In the genomic region with DNA sequence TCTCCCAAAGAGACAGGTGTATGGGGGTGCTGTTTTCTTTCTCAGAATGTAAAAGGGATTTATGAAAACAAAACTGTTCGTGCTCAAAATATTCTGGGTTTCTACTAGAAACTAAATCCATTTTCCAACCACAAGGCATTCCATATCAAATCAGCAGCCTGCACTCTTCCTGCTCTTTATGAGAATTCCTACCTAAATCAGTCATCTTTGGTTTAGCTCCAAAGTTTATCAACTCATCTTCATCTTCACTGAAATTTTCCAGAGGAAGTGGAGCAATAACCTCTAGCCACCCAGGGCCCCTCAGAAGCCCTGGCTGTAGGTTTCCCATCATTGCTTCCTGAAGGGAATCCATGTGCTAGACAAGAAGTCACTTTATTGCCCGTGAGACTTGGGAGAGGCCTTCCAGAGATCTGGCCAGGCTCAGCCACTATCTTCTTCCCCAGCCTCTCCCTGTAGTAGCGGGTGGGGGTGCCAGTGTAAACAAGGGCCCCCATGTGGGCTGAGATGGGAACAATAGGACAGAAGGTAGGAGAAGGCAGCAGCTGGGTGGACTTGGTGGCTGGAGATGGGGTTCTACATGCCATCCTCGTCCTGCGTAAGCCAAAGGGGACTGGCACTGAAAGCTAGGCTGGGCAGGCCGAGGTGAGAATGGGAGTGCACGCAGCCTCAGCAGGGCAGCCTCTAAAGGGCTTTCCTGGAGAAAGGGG, we compare ENCODE assay signal across 17 cellular contexts. TPM values are rescaled to one million over a fixed set of nuclear protein-coding genes. Genes with fewer than 3 reads are reported as not detected.
DNase-seq lines count a peak whose midpoint lies in the region; ATAC-seq and TF ChIP-seq lines count a peak whose summit lies in the region.
"Had no signal": no experiment of that assay in that cellular context is flagged by ENCODE, and none has a peak within 500 bp of the region (broad histone marks: within the 10 kb centered on the region; RNA-seq: fewer than 3 reads in every experiment).

No MANE protein-coding gene starts in this region.

- no peak overlapping the region for H3K9ac ChIP-seq in subcutaneous abdominal adipose tissue (ENCODE audit: low read length in 5 of 5)

- H3K36me3 Mint-ChIP-seq in activated CD4-positive, alpha-beta memory T cell treated with anti-CD3 and anti-CD28 coated beads for 36 hours = peaks cover under 1% of the 10 kb centered on the region
- peaks cover 3% of the 10 kb centered on the region for H3K36me3 Mint-ChIP-seq in activated CD4-positive, alpha-beta memory T cell treated with anti-CD3 and anti-CD28 coated beads, Interleukin-2, amount 10 ng/mL, durations not matched to agents 7 days and 5 days (ENCODE audit: low read depth)
- H3K36me3 Mint-ChIP-seq: memory B cell had no signal

- H3K4me3 ChIP-seq in Panc1 (ENCODE audit: low read depth in 2 of 2, low read length in 2 of 2) (no peak overlapping the region), fibroblast of the aortic adventitia (ENCODE audit: low read depth, low read length) (no peak overlapping the region), subcutaneous abdominal adipose tissue (ENCODE audit: low read depth in 1 of 5, low read length in 5 of 5) (no peak overlapping the region)
- H3K4me3 ChIP-seq: testis had no signal

- H3K4me1 ChIP-seq in Panc1 (ENCODE audit: control insufficient read depth, insufficient read depth, low read length) (peaks cover 10% of the 10 kb centered on the region; the same call in 1 of the 2 replicates), subcutaneous abdominal adipose tissue (ENCODE audit: control insufficient read depth in 5 of 5, insufficient read depth in 5 of 5, low read length in 5 of 5) (peaks cover 5 to 58% (median 14%) of the 10 kb centered on the region in 5 donors)
- H3K4me1 ChIP-seq: testis had no signal

- H3K4me3 Mint-ChIP-seq in activated CD4-positive, alpha-beta memory T cell treated with anti-CD3 and anti-CD28 coated beads for 36 hours = no peak overlapping the region
- H3K4me3 Mint-ChIP-seq in activated CD4-positive, alpha-beta memory T cell treated with anti-CD3 and anti-CD28 coated beads, Interleukin-2, amount 10 ng/mL, durations not matched to agents 7 days and 5 days = no peak overlapping the region
- H3K4me3 Mint-ChIP-seq: memory B cell had no signal

- H3K9me3 ChIP-seq in Panc1 (ENCODE audit: control insufficient read depth, insufficient read depth, low read depth, low read length) (no peaks in the 10 kb centered on the region), subcutaneous abdominal adipose tissue (ENCODE audit: control insufficient read depth in 5 of 5, low read length in 5 of 5) (no peaks in the 10 kb centered on the region)
- H3K9me3 ChIP-seq: testis had no signal

- no peaks in the 10 kb centered on the region for H3K9me3 Mint-ChIP-seq in activated CD4-positive, alpha-beta memory T cell treated with anti-CD3 and anti-CD28 coated beads for 36 hours
- H3K9me3 Mint-ChIP-seq in activated CD4-positive, alpha-beta memory T cell treated with anti-CD3 and anti-CD28 coated beads, Interleukin-2, amount 10 ng/mL, durations not matched to agents 7 days and 5 days = no peaks in the 10 kb centered on the region
- H3K9me3 Mint-ChIP-seq: memory B cell had no signal

- POLR2A ChIA-PET in activated CD4-positive, alpha-beta memory T cell treated with anti-CD3 and anti-CD28 coated beads for 36 hours (lab: Charles Lee) = no interaction called here
- POLR2A ChIA-PET in activated CD4-positive, alpha-beta memory T cell treated with anti-CD3 and anti-CD28 coated beads, Interleukin-2, amount 10 ng/mL, durations not matched to agents 7 days and 5 days (lab: Charles Lee) = interaction anchor here (1.3 kb wide), 1 partner anchor 12 kb away, joined by 3 read pairs; no protein-coding TSS in a partner anchor
- POLR2A ChIA-PET in Panc1 (lab: Charles Lee) = no interaction called here

- TF ChIP-seq CTCF in Panc1 (IDR thresholded peaks at IDR 0.05) (no peak), fibroblast of the aortic adventitia (IDR thresholded peaks at IDR 0.05; ENCODE audit: insufficient read depth, low read length) (no peak)

- in situ Hi-C loops in Panc1 (cut with HindIII; ENCODE audit: low pct_unique_long_range_greater_than_20kb, low sequenced_read_pairs) = no loop called here

- intact Hi-C loops in activated CD4-positive, alpha-beta memory T cell treated with anti-CD3 and anti-CD28 coated beads for 36 hours (cut with micrococcal nuclease) = loop anchor here (5.0 kb wide), 2 partner anchors 42 to 408 kb away; a partner anchor contains a TSS
- intact Hi-C loops in Panc1 (cut with micrococcal nuclease; ENCODE audit: unreplicated experiment) = no loop called here

- H3K36me3 ChIP-seq in Panc1 (ENCODE audit: control insufficient read depth, insufficient read depth, low read length) (no peaks in the 10 kb centered on the region; the same call in 1 of the 2 replicates), subcutaneous abdominal adipose tissue (ENCODE audit: control insufficient read depth in 5 of 5, insufficient read depth in 5 of 5, low read length in 5 of 5) (peaks cover 9 to 18% (median 12%) of the 10 kb centered on the region in 5 donors)

- H3K27me3 ChIP-seq in Panc1 (ENCODE audit: control insufficient read depth, insufficient read depth, low read length) (no peaks in the 10 kb centered on the region), subcutaneous abdominal adipose tissue (ENCODE audit: control insufficient read depth in 5 of 5, insufficient read depth in 4 of 5, low read length in 5 of 5) (no peaks in the 10 kb centered on the region)
- H3K27me3 ChIP-seq: testis had no signal

- H3K4me1 Mint-ChIP-seq in activated CD4-positive, alpha-beta memory T cell treated with anti-CD3 and anti-CD28 coated beads for 36 hours (ENCODE audit: low read depth) = peaks cover 71% of the 10 kb centered on the region
- H3K4me1 Mint-ChIP-seq in activated CD4-positive, alpha-beta memory T cell treated with anti-CD3 and anti-CD28 coated beads, Interleukin-2, amount 10 ng/mL, durations not matched to agents 7 days and 5 days = peaks cover 42% of the 10 kb centered on the region
- H3K4me1 Mint-ChIP-seq: memory B cell had no signal

- no peaks in the 10 kb centered on the region for H3K27me3 Mint-ChIP-seq in activated CD4-positive, alpha-beta memory T cell treated with anti-CD3 and anti-CD28 coated beads for 36 hours
- H3K27me3 Mint-ChIP-seq in activated CD4-positive, alpha-beta memory T cell treated with anti-CD3 and anti-CD28 coated beads, Interleukin-2, amount 10 ng/mL, durations not matched to agents 7 days and 5 days = no peaks in the 10 kb centered on the region
- H3K27me3 Mint-ChIP-seq: memory B cell had no signal

- DNase-seq in activated CD4-positive, alpha-beta memory T cell treated with anti-CD3 and anti-CD28 coated beads for 36 hours = no peak
- no peak for DNase-seq in activated CD4-positive, alpha-beta memory T cell treated with anti-CD3 and anti-CD28 coated beads, Interleukin-2, amount 10 ng/mL, durations not matched to agents 7 days and 5 days
- DNase-seq in Panc1 (ENCODE audit: low read depth, low spot score) (no peak), fibroblast of the aortic adventitia (ENCODE audit: low read depth) (peak; percentile 54), SKM-1 (lab: John Stamatoyannopoulos, UW; ENCODE audit: unreplicated experiment) (no peak), NCI-H146 (lab: John Stamatoyannopoulos, UW) (no peak), cerebellum (ENCODE audit: low spot score) (no peak)
- DNase-seq: activated CD8-positive, alpha-beta memory T cell treated with anti-CD3 and anti-CD28 coated beads for 24 hours; DMS79; effector CD4-positive, alpha-beta T cell; hippocampal formation; KG1; T1000; testis had no signal

- BruUV-seq in Panc1 (replicated peaks; lab: Mats Ljungman, UMichigan) = no TSS peak

- CTCF ChIA-PET in activated CD4-positive, alpha-beta memory T cell treated with anti-CD3 and anti-CD28 coated beads for 36 hours (lab: Charles Lee) = interaction anchor here (1.0 to 2.8 kb wide), 2 partner anchors 7 to 26 kb away, joined by 3 to 18 read pairs; no protein-coding TSS in a partner anchor
- CTCF ChIA-PET in activated CD4-positive, alpha-beta memory T cell treated with anti-CD3 and anti-CD28 coated beads, Interleukin-2, amount 10 ng/mL, durations not matched to agents 7 days and 5 days (lab: Charles Lee) = interaction anchor here (0.6 kb wide), 1 partner anchor 122 kb away, joined by 3 read pairs; no protein-coding TSS in a partner anchor
- CTCF ChIA-PET in Panc1 (lab: Charles Lee) = no interaction called here

- peak overlapping the region; percentile 56 for H3K27ac Mint-ChIP-seq in activated CD4-positive, alpha-beta memory T cell treated with anti-CD3 and anti-CD28 coated beads for 36 hours
- H3K27ac Mint-ChIP-seq in activated CD4-positive, alpha-beta memory T cell treated with anti-CD3 and anti-CD28 coated beads, Interleukin-2, amount 10 ng/mL, durations not matched to agents 7 days and 5 days = no peak overlapping the region
- H3K27ac Mint-ChIP-seq: memory B cell had no signal

- ATAC-seq in Panc1 = no peak

- H3K27ac ChIP-seq in Panc1 (ENCODE audit: low read length) (peak overlapping the region; percentile 17; the same call in 1 of the 2 replicates), subcutaneous abdominal adipose tissue (ENCODE audit: low read depth, low read length) (peak overlapping the region; percentile 43)
- H3K27ac ChIP-seq: testis had no signal

RNA-seq across cellular contexts. Expression of a gene that starts 22.0 kb away (rescaled TPM):
- total RNA-seq in activated CD4-positive, alpha-beta memory T cell treated with anti-CD3 and anti-CD28 coated beads for 36 hours = under 1 TPM in 1 of 2 experiments, not detected in 1; 0.14 TPM
- total RNA-seq in activated CD4-positive, alpha-beta memory T cell treated with anti-CD3 and anti-CD28 coated beads, Interleukin-2, amount 10 ng/mL, durations not matched to agents 7 days and 5 days = not detected
- total RNA-seq in Panc1 (2021; ENCODE audit: unreplicated experiment) (0.21 TPM), fibroblast of the aortic adventitia (ENCODE audit: low replicate concordance) (0.54 TPM in 1 of 2 replicates, not detected in the other), cerebellum (not detected)
- polyA plus RNA-seq in Panc1 (2012; ENCODE audit: insufficient read length) = not detected

RNA-seq across cellular contexts. Expression of a gene that starts 53.7 kb away (rescaled TPM):
- total RNA-seq in activated CD4-positive, alpha-beta memory T cell treated with anti-CD3 and anti-CD28 coated beads for 36 hours = not detected
- total RNA-seq in activated CD4-positive, alpha-beta memory T cell treated with anti-CD3 and anti-CD28 coated beads, Interleukin-2, amount 10 ng/mL, durations not matched to agents 7 days and 5 days = not detected
- not detected for total RNA-seq in Panc1 (2021; ENCODE audit: unreplicated experiment)
- polyA plus RNA-seq in Panc1 (2012; ENCODE audit: insufficient read length) = 0.13 TPM
- 0.33 TPM in 1 of 2 replicates, not detected in the other for total RNA-seq in fibroblast of the aortic adventitia (ENCODE audit: low replicate concordance)
- 0.27 TPM for total RNA-seq in cerebellum
- total RNA-seq: pulmonary artery endothelial cell had no signal
